ENCODE assay signal across 19 cellular contexts in genomic region chr5:172796306-172796705, GRCh38. TPM values are rescaled to one million over a fixed set of nuclear protein-coding genes. Genes with fewer than 3 reads are reported as not detected.
DNase-seq lines count a peak whose midpoint lies in the region; ATAC-seq and TF ChIP-seq lines count a peak whose summit lies in the region.
"Had no signal": no experiment of that assay in that cellular context is flagged by ENCODE, and none has a peak within 500 bp of the region (broad histone marks: within the 10 kb centered on the region; RNA-seq: fewer than 3 reads in every experiment).

No MANE protein-coding gene starts in this region.

- WGBS in endodermal cell (ENCODE audit: insufficient coverage in 1 of 2, insufficient read length in 1 of 2), 2 experiments, result 96 to 100% methylated on average over 4 to 6 of the region's 6 CpGs
- 96 to 97% methylated on average over 5 to 6 of the region's 6 CpGs for WGBS in upper lobe of left lung, 2 donors

- BruUV-seq in Panc1 (replicated peaks; lab: Mats Ljungman, UMichigan), result no TSS peak

- ATAC-seq in Panc1, result no peak
- ATAC-seq in upper lobe of left lung (ENCODE audit: low FRiP score in 2 of 2), result no peak
- ATAC-seq in HG03139 (IDR thresholded peaks at IDR 0.05; ENCODE audit: unreplicated experiment), result no peak
- no peak for ATAC-seq in HG03439 (IDR thresholded peaks at IDR 0.05; ENCODE audit: unreplicated experiment)
- ATAC-seq: foreskin keratinocyte had no signal

- H3K4me1 Mint-ChIP-seq in endodermal cell (no peaks in the 10 kb centered on the region), osteocyte (ENCODE audit: unreplicated experiment) (peaks cover 80% of the 10 kb centered on the region)

- H3K9me3 ChIP-seq in Panc1 (ENCODE audit: control insufficient read depth, insufficient read depth, low read depth, low read length), result no peaks in the 10 kb centered on the region
- no peaks in the 10 kb centered on the region for H3K9me3 ChIP-seq in endodermal cell (ENCODE audit: control insufficient read depth, low read length)
- H3K9me3 ChIP-seq in upper lobe of left lung, result no peaks in the 10 kb centered on the region
- H3K9me3 ChIP-seq: pancreas had no signal

- H3K27ac Mint-ChIP-seq in endodermal cell, result no peak overlapping the region
- peak overlapping the region; percentile 91 for H3K27ac Mint-ChIP-seq in osteocyte (ENCODE audit: unreplicated experiment)
- H3K27ac Mint-ChIP-seq: activated CD4-positive, alpha-beta T cell treated with anti-CD3 and anti-CD28 coated beads, Interleukin-2, amount 10 ng/mL, durations not matched to agents 24 days and 14 days; activated naive CD8-positive, alpha-beta T cell had no signal

- H3K4me3 ChIP-seq in Panc1 (ENCODE audit: low read depth in 2 of 2, low read length in 2 of 2) (no peak overlapping the region), endodermal cell (ENCODE audit: low read length) (no peak overlapping the region), upper lobe of left lung (no peak overlapping the region)
- H3K4me3 ChIP-seq: pancreas, SJSA1 had no signal

- intact Hi-C loops in Panc1 (cut with micrococcal nuclease; ENCODE audit: unreplicated experiment), result no loop called here

- DNase-seq in Panc1 (ENCODE audit: low read depth, low spot score), result no peak
- peak; percentile 36 for DNase-seq in endodermal cell
- no peak for DNase-seq in osteocyte (ENCODE audit: extremely low spot score, unreplicated experiment)
- DNase-seq in upper lobe of left lung, result no peak
- DNase-seq in HCEC 1CT, result no peak
- DNase-seq: activated CD4-positive, alpha-beta T cell treated with anti-CD3 and anti-CD28 coated beads, Interleukin-2, amount 10 ng/mL, durations not matched to agents 24 days and 14 days; activated T-cell treated with anti-CD3 and anti-CD28 coated beads for 4 hours; central memory CD4-positive, alpha-beta T cell; DMS79; foreskin keratinocyte; Karpas-422; NCI-H146; NCI-H446; pancreas; stimulated activated naive CD4-positive, alpha-beta T cell treated with Interleukin-2 at 50 U/mL for 16 hours had no signal

- CTCF ChIA-PET in Panc1 (lab: Charles Lee), result interaction anchor here (0.7 kb wide), 1 partner anchor 13 kb away, joined by 3 read pairs; no protein-coding TSS in a partner anchor

- TF ChIP-seq POLR2A in upper lobe of left lung (IDR thresholded peaks at IDR 0.05), result no peak

- in situ Hi-C loops in Panc1 (cut with HindIII; ENCODE audit: low pct_unique_long_range_greater_than_20kb, low sequenced_read_pairs), result no loop called here

- H3K9me3 Mint-ChIP-seq in endodermal cell (no peaks in the 10 kb centered on the region), osteocyte (ENCODE audit: unreplicated experiment) (no peaks in the 10 kb centered on the region)
- H3K9me3 Mint-ChIP-seq: activated CD4-positive, alpha-beta T cell treated with anti-CD3 and anti-CD28 coated beads, Interleukin-2, amount 10 ng/mL, durations not matched to agents 24 days and 14 days had no signal

- H3K36me3 Mint-ChIP-seq in endodermal cell (ENCODE audit: low read depth), result no peaks in the 10 kb centered on the region
- H3K36me3 Mint-ChIP-seq in osteocyte (ENCODE audit: unreplicated experiment), result no peaks in the 10 kb centered on the region
- H3K36me3 Mint-ChIP-seq: activated naive CD8-positive, alpha-beta T cell had no signal

- H3K4me1 ChIP-seq in Panc1 (ENCODE audit: control insufficient read depth, insufficient read depth, low read length) (peaks cover 32% of the 10 kb centered on the region), endodermal cell (ENCODE audit: control insufficient read depth, insufficient read depth, low read length) (no peaks in the 10 kb centered on the region), upper lobe of left lung (peaks cover 42 to 70% (median 59%) of the 10 kb centered on the region in 4 donors)

- POLR2A ChIA-PET in Panc1 (lab: Charles Lee), result no interaction called here

- H3K4me3 Mint-ChIP-seq in endodermal cell, result no peak overlapping the region
- no peak overlapping the region for H3K4me3 Mint-ChIP-seq in osteocyte (ENCODE audit: unreplicated experiment)
- H3K4me3 Mint-ChIP-seq: activated CD4-positive, alpha-beta T cell treated with anti-CD3 and anti-CD28 coated beads, Interleukin-2, amount 10 ng/mL, durations not matched to agents 24 days and 14 days; activated naive CD8-positive, alpha-beta T cell had no signal

- no peaks in the 10 kb centered on the region for H3K36me3 ChIP-seq in Panc1 (ENCODE audit: control insufficient read depth, insufficient read depth, low read length)
- H3K36me3 ChIP-seq in endodermal cell (ENCODE audit: control insufficient read depth, insufficient read depth, low read length), result no peaks in the 10 kb centered on the region
- H3K36me3 ChIP-seq in upper lobe of left lung, result no peaks in the 10 kb centered on the region
- H3K36me3 ChIP-seq: pancreas, SJSA1 had no signal

- H3K27me3 ChIP-seq in Panc1 (ENCODE audit: control insufficient read depth, insufficient read depth, low read length) (no peaks in the 10 kb centered on the region), endodermal cell (ENCODE audit: control insufficient read depth, insufficient read depth, low read length, poor library complexity, severe bottlenecking) (no peaks in the 10 kb centered on the region), upper lobe of left lung (no peaks in the 10 kb centered on the region)
- H3K27me3 ChIP-seq: foreskin keratinocyte, pancreas, SJSA1 had no signal

- no peak overlapping the region for H3K9ac ChIP-seq in endodermal cell (ENCODE audit: extremely low read depth, low read length, poor library complexity, severe bottlenecking)

- TF ChIP-seq CTCF in Panc1 (IDR thresholded peaks at IDR 0.05), result no peak
- TF ChIP-seq CTCF in endodermal cell (conservative IDR thresholded peaks at IDR 0.05), result no peak
- no peak for TF ChIP-seq CTCF in osteocyte (IDR thresholded peaks at IDR 0.05)
- no peak for TF ChIP-seq CTCF in upper lobe of left lung (IDR thresholded peaks at IDR 0.05)

- peak overlapping the region; percentile 37; the same call in 1 of the 2 replicates for H3K27ac ChIP-seq in Panc1 (ENCODE audit: low read length)
- H3K27ac ChIP-seq in endodermal cell (ENCODE audit: low read depth, low read length), result no peak overlapping the region
- peak overlapping the region; percentile 22 to 92 (median 70) for H3K27ac ChIP-seq in upper lobe of left lung
- H3K27ac ChIP-seq: foreskin keratinocyte had no signal

- H3K27me3 Mint-ChIP-seq in endodermal cell (ENCODE audit: insufficient read depth) (peaks cover 2% of the 10 kb centered on the region), osteocyte (ENCODE audit: unreplicated experiment) (no peaks in the 10 kb centered on the region)
- H3K27me3 Mint-ChIP-seq: activated CD4-positive, alpha-beta T cell treated with anti-CD3 and anti-CD28 coated beads, Interleukin-2, amount 10 ng/mL, durations not matched to agents 24 days and 14 days; activated naive CD8-positive, alpha-beta T cell had no signal

- TF ChIP-seq EP300 in upper lobe of left lung (IDR thresholded peaks at IDR 0.05), result no peak

RNA-seq across cellular contexts. Expression of gene DUSP1, which starts 25.3 kb away (rescaled TPM):
- 79.9 TPM for total RNA-seq in Panc1 (2021; ENCODE audit: unreplicated experiment)
- 65.0 TPM for polyA plus RNA-seq in Panc1 (2012; ENCODE audit: insufficient read length)
- 10 to 100 TPM in 1 of 2 donors, 1 to 10 TPM in 1; 9.2 to 11.0 TPM for total RNA-seq in endodermal cell
- polyA plus RNA-seq in endodermal cell (2013, experiment 1 of 2), result 16.8 TPM
- polyA plus RNA-seq in endodermal cell (2013, experiment 2 of 2), result 18.1 TPM
- 201 and 250 TPM in 2 replicates for total RNA-seq in osteocyte
- 1,000 to 10,000 TPM in 3 of 6 donors, 100 to 1,000 TPM in 3; 568 to 1,492 (median 904) TPM for total RNA-seq in upper lobe of left lung

RNA-seq across cellular contexts. Expression of gene ERGIC1, which starts 37.7 kb away (rescaled TPM):
- 206 TPM for total RNA-seq in Panc1 (2021; ENCODE audit: unreplicated experiment)
- polyA plus RNA-seq in Panc1 (2012; ENCODE audit: insufficient read length), result 419 TPM
- total RNA-seq in endodermal cell, result 10 to 100 TPM; 81.9 to 94.8 TPM
- 79.3 TPM for polyA plus RNA-seq in endodermal cell (2013, experiment 1 of 2)
- polyA plus RNA-seq in endodermal cell (2013, experiment 2 of 2), result 73.2 TPM
- total RNA-seq in osteocyte, result 174 and 175 TPM in 2 replicates
- 100 to 1,000 TPM; 158 to 225 (median 173) TPM for total RNA-seq in upper lobe of left lung
